Comparison of ENCODE assay signal across 10 cellular contexts in genomic region chrX:46279214-46279924, GRCh38.
DNase-seq lines count a peak whose midpoint lies in the region; ATAC-seq, FAIRE-seq and TF ChIP-seq lines count a peak whose summit lies in the region.
"Had no signal": no experiment of that assay in that cellular context is flagged by ENCODE, and none has a peak within 500 bp of the region (broad histone marks: within the 10 kb centered on the region; RNA-seq: fewer than 3 reads in every experiment).

No MANE protein-coding gene starts in this region.

- no peak for TF ChIP-seq EP300 in A549 (IDR thresholded peaks at IDR 0.05)

- peaks cover 0 to 3% of the 10 kb centered on the region in 2 donors for H3K27me3 Mint-ChIP-seq in T-cell
- H3K27me3 Mint-ChIP-seq: type B pancreatic cell had no signal

- POLR2A ChIA-PET in A549 (lab: Yijun Ruan, JAX) (no interaction called here), T-cell (lab: Charles Lee) (no interaction called here), RWPE1 (lab: Yijun Ruan, JAX; ENCODE audit: low non-redundant PET) (no interaction called here)

- TF ChIP-seq CTCF in A549 (IDR thresholded peaks at IDR 0.05) (peak; percentile 19; the same call in 2 of the 3 replicates), RWPE1 (conservative IDR thresholded peaks at IDR 0.05; ENCODE audit: low read depth) (no peak)

- CTCF ChIA-PET in A549 (lab: Yijun Ruan, JAX): interaction anchor here (0.8 to 1.0 kb wide), 2 partner anchors 31 to 54 kb away, joined by 3 read pairs; no protein-coding TSS in a partner anchor
- CTCF ChIA-PET in T-cell (lab: Charles Lee): no interaction called here
- CTCF ChIA-PET in RWPE1 (lab: Yijun Ruan, JAX): interaction anchor here (0.6 to 0.7 kb wide), 2 partner anchors 371 to 442 kb away, joined by 3 to 4 read pairs; no protein-coding TSS in a partner anchor

- WGBS in A549 (ENCODE audit: missing lambda C conversion rate): 94% methylated on average over 4 of the region's 4 CpGs

- DNase-seq in A549 (ENCODE audit: low read depth in 1 of 2, low spot score in 1 of 2): no peak
- peak; percentile 3 for DNase-seq in ELR (ENCODE audit: low read depth)
- no peak for DNase-seq in T-cell
- peak; percentile 52 for DNase-seq in fibroblast of peridontal ligament (ENCODE audit: extremely low read depth)
- DNase-seq in RWPE1 (ENCODE audit: low spot score): no peak
- DNase-seq in NCI-H446 (lab: John Stamatoyannopoulos, UW): no peak
- DNase-seq in NCI-H345 (lab: John Stamatoyannopoulos, UW): no peak

- H3K4me2 ChIP-seq in A549: no peak overlapping the region

- H3K27ac Mint-ChIP-seq in T-cell: peak overlapping the region in 1 of 2 donors; percentile 25
- H3K27ac Mint-ChIP-seq: type B pancreatic cell had no signal

- no peak overlapping the region for H3K4me3 ChIP-seq in A549
- H3K4me3 ChIP-seq: lung had no signal

- H3K27ac ChIP-seq in A549: peak overlapping the region in 1 of 2 experiments; percentile 56; a peak in 2 of 6 replicates
- H3K27ac ChIP-seq in RWPE1: no peak overlapping the region

- no peak for TF ChIP-seq POLR2A in A549 (IDR thresholded peaks at IDR 0.05; ENCODE audit: low read length)

- ATAC-seq in A549: no peak
- no peak for ATAC-seq in T-cell (replicated peaks in 1 of 4)
- ATAC-seq in HG03025 (IDR thresholded peaks at IDR 0.05; ENCODE audit: low FRiP score, unreplicated experiment): no peak

- H3K9me3 ChIP-seq in A549: no peaks in the 10 kb centered on the region

- no peaks in the 10 kb centered on the region for H3K36me3 Mint-ChIP-seq in T-cell
- H3K36me3 Mint-ChIP-seq: type B pancreatic cell had no signal

- FAIRE-seq in A549 (lab: Jason Lieb, UNC): no peak

- H3K9me3 Mint-ChIP-seq in T-cell: peaks cover 0 to 3% (median 0%) of the 10 kb centered on the region in 3 donors

- H3K4me1 ChIP-seq in A549: peaks cover 7% of the 10 kb centered on the region; the same call in 1 of the 3 replicates

- peak overlapping the region in 2 of 3 donors; percentile 8 to 26 for H3K4me3 Mint-ChIP-seq in T-cell
- H3K4me3 Mint-ChIP-seq: type B pancreatic cell had no signal

- TF ChIP-seq RAD21 in A549 (conservative IDR thresholded peaks at IDR 0.05 in 1 of 2, IDR thresholded peaks at IDR 0.05 in 1 of 2): peak in 1 of 2 experiments; percentile 41; a peak in 3 of 5 replicates

- H3K4me1 Mint-ChIP-seq in T-cell: peaks cover 8 to 19% (median 16%) of the 10 kb centered on the region in 3 donors

TF ChIP-seq in A549, 52 proteins besides CTCF, POLR2A, EP300 and RAD21:
- no peak for TF ChIP-seq EHMT2 (IDR thresholded peaks at IDR 0.05; ENCODE audit: low read depth)
- TF ChIP-seq SMC3 (IDR thresholded peaks at IDR 0.05): 0 out of 3 replicates have a peak, but pooled peaks have one; percentile 17
- TF ChIP-seq JUNB (IDR thresholded peaks at IDR 0.05): no peak
- no peak for TF ChIP-seq MAX (IDR thresholded peaks at IDR 0.05)

Comparison
In these comparisons a context has a peak if more than half of its experiments do, and no peak if none do; other contexts are left out.
1. DNase-seq: peak in ELR (single experiment) and fibroblast of peridontal ligament (single experiment); none in A549 (0 of 2), T-cell (0 of 34), RWPE1 (single experiment), NCI-H446 (0 of 2) and NCI-H345 (single experiment).
2. CTCF ChIA-PET loops: an anchor here in A549 (0.8 to 1.0 kb wide) and RWPE1 (0.6 to 0.7 kb wide); none called in T-cell.